Comparison of ENCODE assay signal across 22 cellular contexts in genomic region chr11:100753562-100753961, GRCh38.
DNase-seq lines count a peak whose midpoint lies in the region; ATAC-seq, FAIRE-seq and TF ChIP-seq lines count a peak whose summit lies in the region.
"Had no signal": no experiment of that assay in that cellular context is flagged by ENCODE, and none has a peak within 500 bp of the region (broad histone marks: within the 10 kb centered on the region; RNA-seq: fewer than 3 reads in every experiment).

No MANE protein-coding gene starts in this region.

- ATAC-seq in RWPE2 (ENCODE audit: low read depth) (peak; percentile 27; the same call in 2 of the 3 replicates), right cardiac atrium (peak; percentile 37 to 56), GM18868 (IDR thresholded peaks at IDR 0.05; ENCODE audit: unreplicated experiment) (no peak)
- ATAC-seq: stimulated activated naive CD8-positive, alpha-beta T cell treated with anti-CD3 and anti-CD28 coated beads, Interleukin-15, Interleukin-2, amounts not matched to agents 100 U/mL and 50 U/mL, for 24 hours; T-helper 17 cell had no signal

- H3K9me3 Mint-ChIP-seq in osteocyte (ENCODE audit: unreplicated experiment): peaks cover 9% of the 10 kb centered on the region

- WGBS in right cardiac atrium: 52% methylated on average over 4 of the region's 4 CpGs

- H3K27me3 Mint-ChIP-seq in osteocyte (ENCODE audit: unreplicated experiment): no peaks in the 10 kb centered on the region
- H3K27me3 Mint-ChIP-seq: activated naive CD8-positive, alpha-beta T cell; T-helper 17 cell had no signal

- H3K4me1 ChIP-seq in RWPE2 (ENCODE audit: insufficient read depth, poor library complexity, severe bottlenecking) (no peaks in the 10 kb centered on the region), right cardiac atrium (ENCODE audit: control insufficient read depth, insufficient read depth, low read length) (peaks cover 2% of the 10 kb centered on the region), ascending aorta (no peaks in the 10 kb centered on the region)
- H3K4me1 ChIP-seq: BLaER1, uterus had no signal

- no peak overlapping the region for H3K4me3 Mint-ChIP-seq in osteocyte (ENCODE audit: unreplicated experiment)
- H3K4me3 Mint-ChIP-seq: activated naive CD8-positive, alpha-beta T cell; T-helper 17 cell had no signal

- H3K36me3 Mint-ChIP-seq in osteocyte (ENCODE audit: unreplicated experiment): peaks cover 9% of the 10 kb centered on the region
- H3K36me3 Mint-ChIP-seq: activated naive CD8-positive, alpha-beta T cell had no signal

- H3K36me3 ChIP-seq in RWPE2 (ENCODE audit: low read depth) (no peaks in the 10 kb centered on the region; the same call in 1 of the 2 replicates), ascending aorta (no peaks in the 10 kb centered on the region)
- H3K36me3 ChIP-seq: ovary, uterus had no signal

- intact Hi-C loops in right cardiac atrium (cut with DNase I) (no loop called here), ascending aorta (cut with DNase I) (no loop called here)

- H3K9me3 ChIP-seq in RWPE2 (ENCODE audit: severe bottlenecking) (no peaks in the 10 kb centered on the region), right cardiac atrium (ENCODE audit: control insufficient read depth, low read length) (no peaks in the 10 kb centered on the region), ascending aorta (peaks cover 0 to 7% of the 10 kb centered on the region in 2 donors)

- H3K27ac ChIP-seq in RWPE2 (ENCODE audit: poor library complexity, severe bottlenecking) (no peak overlapping the region), right cardiac atrium (ENCODE audit: low read length) (no peak overlapping the region), ascending aorta (no peak overlapping the region)
- H3K27ac ChIP-seq: BLaER1, HL-60, ovary, uterus had no signal

- no peak overlapping the region for H3K4me3 ChIP-seq in RWPE2 (ENCODE audit: severe bottlenecking)
- H3K4me3 ChIP-seq in right cardiac atrium (ENCODE audit: low read length): no peak overlapping the region
- H3K4me3 ChIP-seq in ascending aorta: no peak overlapping the region
- H3K4me3 ChIP-seq: BLaER1, ovary, uterus had no signal

- no peak for DNase-seq in HTR-8/SVneo (ENCODE audit: insufficient read length, low spot score)
- no peak for DNase-seq in RWPE2 (ENCODE audit: low spot score)
- DNase-seq in right cardiac atrium: no peak
- no peak for DNase-seq in osteocyte (ENCODE audit: extremely low spot score, unreplicated experiment)
- no peak for DNase-seq in ascending aorta (ENCODE audit: low spot score in 2 of 2)
- DNase-seq in NCI-H2029 (lab: John Stamatoyannopoulos, UW): no peak
- DNase-seq: activated CD4-positive, alpha-beta T cell treated with anti-CD3 and anti-CD28 coated beads for 1 hour; central memory CD4-positive, alpha-beta T cell; foreskin melanocyte; Karpas-422; NCI-H526 treated with DMSO at 0.1 percent for 48 hours; ovary; stimulated activated naive CD8-positive, alpha-beta T cell treated with anti-CD3 and anti-CD28 coated beads, Interleukin-15, Interleukin-2, amounts not matched to agents 100 U/mL and 50 U/mL, for 24 hours; T-helper 17 cell; uterus had no signal

- H3K27me3 ChIP-seq in RWPE2 (ENCODE audit: insufficient read depth, poor library complexity, severe bottlenecking) (no peaks in the 10 kb centered on the region), right cardiac atrium (ENCODE audit: control insufficient read depth, insufficient read depth) (no peaks in the 10 kb centered on the region), ascending aorta (no peaks in the 10 kb centered on the region)
- H3K27me3 ChIP-seq: BLaER1, ovary, uterus had no signal

- peaks cover 25% of the 10 kb centered on the region for H3K4me1 Mint-ChIP-seq in osteocyte (ENCODE audit: unreplicated experiment)
- H3K4me1 Mint-ChIP-seq: T-helper 17 cell had no signal

- TF ChIP-seq CTCF in RWPE2 (IDR thresholded peaks at IDR 0.05; ENCODE audit: poor library complexity, severe bottlenecking) (no peak), osteocyte (IDR thresholded peaks at IDR 0.05) (no peak), ascending aorta (IDR thresholded peaks at IDR 0.05) (no peak)

- peak overlapping the region; percentile 25 for H3K27ac Mint-ChIP-seq in osteocyte (ENCODE audit: unreplicated experiment)
- H3K27ac Mint-ChIP-seq: activated naive CD8-positive, alpha-beta T cell; T-helper 17 cell had no signal

- peak; percentile 26 for FAIRE-seq in HTR-8/SVneo (lab: Jason Lieb, UNC)
- FAIRE-seq: endometrium, islet of Langerhans, small intestine had no signal
